Comparison of ENCODE assay signal across 12 cellular contexts in genomic region chr13:40799508-40799907, GRCh38. TPM values are rescaled to one million over a fixed set of nuclear protein-coding genes. Genes with fewer than 3 reads are reported as not detected.
A peak's percentile ranks its signal among the peaks of the same experiment; 100 is the strongest.
DNase-seq lines count a peak whose midpoint lies in the region; ATAC-seq and TF ChIP-seq lines count a peak whose summit lies in the region.
"Had no signal": no experiment of that assay in that cellular context is flagged by ENCODE, and none has a peak within 500 bp of the region (broad histone marks: within the 10 kb centered on the region; RNA-seq: fewer than 3 reads in every experiment).

No MANE protein-coding gene starts in this region.

- H3K4me3 ChIP-seq in CD8-positive, alpha-beta T cell (ENCODE audit: low read depth, low read length), result no peak overlapping the region
- peak overlapping the region; percentile 62 for H3K4me3 ChIP-seq in Loucy (ENCODE audit: low read length, poor library complexity, severe bottlenecking)
- H3K4me3 ChIP-seq: A549, GM12878, GM23338 had no signal

- no peak overlapping the region for H3K27ac ChIP-seq in CD8-positive, alpha-beta T cell (ENCODE audit: low read depth, low read length)
- peak overlapping the region; percentile 86 for H3K27ac ChIP-seq in VCaP
- H3K27ac ChIP-seq: A549, C4-2B had no signal

- peak overlapping the region; percentile 14 for H3K9ac ChIP-seq in Loucy (ENCODE audit: low read depth, low read length, poor library complexity, severe bottlenecking)

- H3F3A ChIP-seq in Loucy (ENCODE audit: low read depth), result no peaks in the 10 kb centered on the region

- peaks cover 4% of the 10 kb centered on the region for H3K4me1 ChIP-seq in CD8-positive, alpha-beta T cell (ENCODE audit: insufficient read depth, low read length)
- H3K4me1 ChIP-seq in Loucy (ENCODE audit: insufficient read depth, low read length, poor library complexity, severe bottlenecking), result peaks cover 48% of the 10 kb centered on the region
- H3K4me1 ChIP-seq: A549, BE2C had no signal

- H3K9me3 Mint-ChIP-seq in CD8-positive, alpha-beta T cell, result no peaks in the 10 kb centered on the region
- H3K9me3 Mint-ChIP-seq: GM23338, H9 had no signal

- H3K27me3 ChIP-seq in CD8-positive, alpha-beta T cell (ENCODE audit: insufficient read depth, low read length), result no peaks in the 10 kb centered on the region
- H3K27me3 ChIP-seq in Loucy (ENCODE audit: insufficient read depth, low read length, poor library complexity, severe bottlenecking), result no peaks in the 10 kb centered on the region
- H3K27me3 ChIP-seq: BE2C had no signal

- H3K79me2 ChIP-seq in Loucy (ENCODE audit: insufficient read depth, low read length), result no peaks in the 10 kb centered on the region

- H3K4me2 ChIP-seq in Loucy (ENCODE audit: low read depth, low read length, poor library complexity, severe bottlenecking), result peak overlapping the region; percentile 76
- H3K4me2 ChIP-seq: A549, GM23338 had no signal

- intact Hi-C loops in CD8-positive, alpha-beta T cell (cut with DNase I, micrococcal nuclease), result no loop called here
- intact Hi-C loops in head of caudate nucleus (cut with DNase I), result no loop called here

- H3K4me1 Mint-ChIP-seq in CD8-positive, alpha-beta T cell (ENCODE audit: low read depth), result peaks cover 9% of the 10 kb centered on the region

- peaks cover 86% of the 10 kb centered on the region for H3K36me3 Mint-ChIP-seq in CD8-positive, alpha-beta T cell

- no peak for TF ChIP-seq CTCF in CD8-positive, alpha-beta T cell (IDR thresholded peaks at IDR 0.05)
- no peak for TF ChIP-seq CTCF in Loucy (conservative IDR thresholded peaks at IDR 0.05; ENCODE audit: low read length)
- TF ChIP-seq CTCF in VCaP (conservative IDR thresholded peaks at IDR 0.05), result no peak

- H3K9me3 ChIP-seq in CD8-positive, alpha-beta T cell (ENCODE audit: low read length), result no peaks in the 10 kb centered on the region
- H3K9me3 ChIP-seq in Loucy (ENCODE audit: insufficient read depth, low read depth, low read length), result no peaks in the 10 kb centered on the region
- H3K9me3 ChIP-seq: A549, BE2C had no signal

- no peak overlapping the region for H3K4me3 Mint-ChIP-seq in CD8-positive, alpha-beta T cell
- H3K4me3 Mint-ChIP-seq: GM23338, H9 had no signal

- TF ChIP-seq POLR2A in erythroblast (IDR thresholded peaks at IDR 0.05; ENCODE audit: low read length), result no peak

- CTCF ChIA-PET in CD8-positive, alpha-beta T cell (lab: Charles Lee), result no interaction called here

- H4K20me1 ChIP-seq in Loucy (ENCODE audit: insufficient read depth, low read length, poor library complexity, severe bottlenecking), result no peaks in the 10 kb centered on the region

- POLR2A ChIA-PET in CD8-positive, alpha-beta T cell (lab: Charles Lee), result no interaction called here

- H3K36me3 ChIP-seq in CD8-positive, alpha-beta T cell (ENCODE audit: insufficient read depth, low read length), result peaks cover 11% of the 10 kb centered on the region
- H3K36me3 ChIP-seq in Loucy (ENCODE audit: insufficient read depth, low read length), result no peaks in the 10 kb centered on the region

- H3K27ac Mint-ChIP-seq in CD8-positive, alpha-beta T cell, result peak overlapping the region; percentile 18
- H3K27ac Mint-ChIP-seq: GM23338, H9 had no signal

- H2AFZ ChIP-seq in Loucy (ENCODE audit: low read length), result no peak overlapping the region
- H2AFZ ChIP-seq: GM23338 had no signal

- no peaks in the 10 kb centered on the region for H3K9me2 ChIP-seq in Loucy (replicated peaks; ENCODE audit: low read depth, low read length)

- no peaks in the 10 kb centered on the region for H3K27me3 Mint-ChIP-seq in CD8-positive, alpha-beta T cell (ENCODE audit: low read depth)

- ATAC-seq in CD8-positive, alpha-beta T cell, result no peak
- ATAC-seq: A549, GM12878, GM23338 had no signal

- DNase-seq in CD8-positive, alpha-beta T cell, result no peak
- DNase-seq in erythroblast (lab: John Stamatoyannopoulos, UW), result no peak
- DNase-seq in GF-D8 (lab: John Stamatoyannopoulos, UW), result no peak
- no peak for DNase-seq in head of caudate nucleus
- DNase-seq: BE2C, H9 had no signal

RNA-seq across cellular contexts. Expression of gene SLC25A15, which starts 10.1 kb away (rescaled TPM):
- 1 to 10 TPM; 5.0 to 7.5 TPM for total RNA-seq in CD8-positive, alpha-beta T cell

RNA-seq across cellular contexts. Expression of gene MRPS31, which starts 28.5 kb away (rescaled TPM):
- total RNA-seq in CD8-positive, alpha-beta T cell, result 1 to 10 TPM; 7.3 to 7.5 TPM
